In genomic region chr7:37758467-37758866, GRCh38 we compare ENCODE assay signal across 19 cellular contexts.
DNase-seq lines count a peak whose midpoint lies in the region; FAIRE-seq and TF ChIP-seq lines count a peak whose summit lies in the region.
"Had no signal": no experiment of that assay in that cellular context is flagged by ENCODE, and none has a peak within 500 bp of the region (broad histone marks: within the 10 kb centered on the region; RNA-seq: fewer than 3 reads in every experiment).

No MANE protein-coding gene starts in this region.

- H3K36me3 ChIP-seq in neutrophil = peaks cover 28% of the 10 kb centered on the region
- H3K36me3 ChIP-seq: BLaER1 treated with 17β-estradiol and CSF1 and Interleukin-3, amounts not matched to agents 10 nM and 100 nM; SJSA1 had no signal

- H3K4me3 ChIP-seq in neutrophil (ENCODE audit: low read depth in 1 of 2, low read length in 1 of 2) = no peak overlapping the region
- H3K4me3 ChIP-seq: BLaER1 treated with 17β-estradiol and CSF1 and Interleukin-3, amounts not matched to agents 10 nM and 100 nM; SJSA1 had no signal

- H3K27ac ChIP-seq in neutrophil = peak overlapping the region; percentile 74
- H3K27ac ChIP-seq: BLaER1 treated with 17β-estradiol and CSF1 and Interleukin-3, amounts not matched to agents 10 nM and 100 nM; SJSA1 had no signal

- TF ChIP-seq CTCF in D721Med (IDR thresholded peaks at IDR 0.05; ENCODE audit: insufficient read depth, missing control alignments) = no peak
- no peak for TF ChIP-seq CTCF in neutrophil (IDR thresholded peaks at IDR 0.05)

- H3K27me3 ChIP-seq in neutrophil = no peaks in the 10 kb centered on the region
- H3K27me3 ChIP-seq: BLaER1 treated with 17β-estradiol and CSF1 and Interleukin-3, amounts not matched to agents 10 nM and 100 nM; SJSA1 had no signal

- intact Hi-C loops in posterior vena cava (cut with DNase I) = loop anchor here in 1 of 2 donors (5.0 kb wide), 1 partner anchor 1296 kb away; no protein-coding TSS in a partner anchor

- peak; percentile 44 for FAIRE-seq in D721Med (lab: Jason Lieb, UNC)
- FAIRE-seq: H54 had no signal

- DNase-seq in D721Med (ENCODE audit: insufficient read length, low spot score) (no peak), NCI-H1694 (lab: John Stamatoyannopoulos, UW) (peak; percentile 18), NCI-H524 (lab: John Stamatoyannopoulos, UW) (peak; percentile 68 to 88), mesenteric fat pad (ENCODE audit: low spot score) (no peak), posterior vena cava (ENCODE audit: low spot score) (no peak), KG1 (lab: John Stamatoyannopoulos, UW) (no peak)
- DNase-seq: Caco-2; CD4-positive, alpha-beta memory T cell; EL; GF-D8; NCI-H1092 treated with DMSO at 0.1 percent for 48 hours; NCI-H1436 treated with DMSO at 0.1 percent for 48 hours; NCI-H2029 treated with DMSO at 0.1 percent for 48 hours; NCI-H748 treated with DMSO at 0.1 percent for 48 hours; T-helper 1 cell had no signal

- H3K9me3 ChIP-seq in neutrophil = no peaks in the 10 kb centered on the region
- H3K9me3 ChIP-seq: Caco-2, SJSA1 had no signal

- peaks cover 45% of the 10 kb centered on the region in 2 experiments for H3K4me1 ChIP-seq in neutrophil (ENCODE audit: control insufficient read depth in 1 of 2, insufficient read depth in 1 of 2, low read depth in 1 of 2, low read length in 1 of 2)
- H3K4me1 ChIP-seq: Caco-2, SJSA1 had no signal

Comparison
In these comparisons a context has a peak if more than half of its experiments do, and no peak if none do; other contexts are left out.
1. DNase-seq: peak in NCI-H1694 (single experiment) and NCI-H524 (2 of 2); none in D721Med (single experiment), mesenteric fat pad (single experiment), posterior vena cava (single experiment) and KG1 (single experiment).